In genomic region chr20:62936996-62937352, GRCh38 we compare ENCODE assay signal across 8 cellular contexts. TPM values are rescaled to one million over a fixed set of nuclear protein-coding genes. Genes with fewer than 3 reads are reported as not detected.
DNase-seq lines count a peak whose midpoint lies in the region; ATAC-seq and TF ChIP-seq lines count a peak whose summit lies in the region.

No MANE protein-coding gene starts in this region.

- H3K4me1 ChIP-seq in mesodermal cell (ENCODE audit: control insufficient read depth, insufficient read depth, low read length, poor library complexity, severe bottlenecking) = peaks cover 4% of the 10 kb centered on the region

- no peak for ATAC-seq in HG02678 (IDR thresholded peaks at IDR 0.05; ENCODE audit: unreplicated experiment)

- peak; percentile 29 for DNase-seq in DMS79 treated with DMSO at 0.1 percent for 48 hours (lab: John Stamatoyannopoulos, UW)
- peak; percentile 13 for DNase-seq in LoVo (ENCODE audit: low spot score)
- DNase-seq in cardiac fibroblast (ENCODE audit: low read depth in 2 of 2) = peak; percentile 47 to 73
- no peak for DNase-seq in NK-92 (lab: John Stamatoyannopoulos, UW; ENCODE audit: unreplicated experiment)
- DNase-seq in HK-2 (ENCODE audit: unreplicated experiment) = no peak
- no peak for DNase-seq in mucosa of gallbladder (ENCODE audit: low spot score)

- H3K27ac ChIP-seq in mesodermal cell (ENCODE audit: low read depth, low read length, severe bottlenecking) = peak overlapping the region; percentile 92

- no peaks in the 10 kb centered on the region for H3K9me3 ChIP-seq in mesodermal cell (ENCODE audit: control insufficient read depth, low read length)

- H3K4me3 ChIP-seq in cardiac fibroblast (replicated peaks in 1 of 2; ENCODE audit: low read depth in 2 of 2, low read length in 2 of 2) (peak overlapping the region; percentile 94 to 96), mesodermal cell (ENCODE audit: extremely low read depth, insufficient read depth, low read length, poor library complexity, severe bottlenecking) (peak overlapping the region; percentile 92)

- H3K36me3 ChIP-seq in mesodermal cell (ENCODE audit: control insufficient read depth, insufficient read depth, low read length) = peaks cover 63% of the 10 kb centered on the region

- WGBS in mesodermal cell (ENCODE audit: insufficient coverage in 2 of 2), 2 experiments = 1% methylated on average over 18 of the region's 18 CpGs

- TF ChIP-seq CTCF in cardiac fibroblast (IDR thresholded peaks at IDR 0.05; ENCODE audit: low read depth, low read length) = no peak

RNA-seq across cellular contexts. Expression of gene GID8, which starts 1.0 kb away (rescaled TPM):
- polyA plus RNA-seq in mesodermal cell (2013, experiment 1 of 2) = 33.1 TPM
- polyA plus RNA-seq in mesodermal cell (2013, experiment 2 of 2) = 30.2 TPM
- total RNA-seq in mucosa of gallbladder = 32.9 TPM

RNA-seq across cellular contexts. Expression of gene DIDO1, which starts 10.7 kb away (rescaled TPM):
- 26.9 TPM for polyA plus RNA-seq in mesodermal cell (2013, experiment 1 of 2)
- 24.4 TPM for polyA plus RNA-seq in mesodermal cell (2013, experiment 2 of 2)
- 61.1 TPM for total RNA-seq in mucosa of gallbladder

RNA-seq across cellular contexts. Expression of gene SLC17A9, which starts 15.5 kb away (rescaled TPM):
- polyA plus RNA-seq in mesodermal cell (2013, experiment 1 of 2) = 12.6 TPM
- polyA plus RNA-seq in mesodermal cell (2013, experiment 2 of 2) = 10.0 TPM
- 19.8 TPM for total RNA-seq in mucosa of gallbladder

Comparison
In these comparisons a context has a peak if more than half of its experiments do, and no peak if none do; other contexts are left out.
1. DNase-seq: peak in DMS79 treated with DMSO at 0.1 percent for 48 hours (single experiment), LoVo (single experiment) and cardiac fibroblast (2 of 2); none in NK-92 (single experiment), HK-2 (single experiment) and mucosa of gallbladder (single experiment).